Comparison of ENCODE assay signal across 20 cellular contexts in genomic region chr3:127324913-127325629, GRCh38. TPM values are rescaled to one million over a fixed set of nuclear protein-coding genes. Genes with fewer than 3 reads are reported as not detected.
DNase-seq lines count a peak whose midpoint lies in the region; ATAC-seq and TF ChIP-seq lines count a peak whose summit lies in the region.
"Had no signal": no experiment of that assay in that cellular context is flagged by ENCODE, and none has a peak within 500 bp of the region (broad histone marks: within the 10 kb centered on the region; RNA-seq: fewer than 3 reads in every experiment).

No MANE protein-coding gene starts in this region.

- no peak overlapping the region for H2BK5ac ChIP-seq in IMR-90 (ENCODE audit: low read depth, low read length, poor library complexity, severe bottlenecking)

- H3K4me1 Mint-ChIP-seq in CD14-positive monocyte (peaks cover 28% of the 10 kb centered on the region), neural progenitor cell (no peaks in the 10 kb centered on the region)
- H3K4me1 Mint-ChIP-seq: CD8-positive, alpha-beta memory T cell had no signal

- no peak overlapping the region for H3K4me2 ChIP-seq in IMR-90 (ENCODE audit: low read depth, low read length)
- no peak overlapping the region for H3K4me2 ChIP-seq in neural progenitor cell

- no peak overlapping the region for H2BK15ac ChIP-seq in IMR-90 (ENCODE audit: low read depth, low read length)

- no peak overlapping the region for H4K91ac ChIP-seq in IMR-90 (ENCODE audit: insufficient read depth, low read depth, low read length)

- H3K4me3 Mint-ChIP-seq in CD14-positive monocyte (peak overlapping the region in 1 of 2 donors; percentile 70), neural progenitor cell (no peak overlapping the region)
- H3K4me3 Mint-ChIP-seq: CD8-positive, alpha-beta memory T cell had no signal

- no peak for DNase-seq in CD14-positive monocyte (ENCODE audit: low spot score)
- DNase-seq in IMR-90, result no peak
- DNase-seq in esophagus muscularis mucosa (ENCODE audit: extremely low spot score), result peak; percentile 19
- DNase-seq in neural progenitor cell (ENCODE audit: low spot score), result no peak
- DNase-seq in GM13976 (ENCODE audit: low spot score), result no peak
- DNase-seq in activated CD4-positive, CD25-positive, alpha-beta regulatory T cell treated with anti-CD3 and anti-CD28 coated beads, Interleukin-2, amount 50 U/mL, for 72 hours, result no peak
- DNase-seq in NCI-H1092 treated with DMSO at 0.1 percent for 48 hours (lab: John Stamatoyannopoulos, UW), result no peak
- DNase-seq: BE2C; CD8-positive, alpha-beta memory T cell; DND-41; NCI-H1436 treated with DMSO at 0.1 percent for 48 hours; NCI-H2081; NCI-H510A; NCI-H82; PC-3 had no signal

- peaks cover 6 to 30% (median 24%) of the 10 kb centered on the region in 7 donors for H3K9me3 Mint-ChIP-seq in CD14-positive monocyte
- H3K9me3 Mint-ChIP-seq in neural progenitor cell, result peaks cover 13% of the 10 kb centered on the region

- H4K20me1 ChIP-seq in IMR-90 (ENCODE audit: insufficient read depth, low read length) (no peaks in the 10 kb centered on the region), neural progenitor cell (ENCODE audit: low read depth) (peaks cover 6% of the 10 kb centered on the region)

- H4K8ac ChIP-seq in IMR-90 (ENCODE audit: low read depth in 2 of 2, low read length in 2 of 2), result no peak overlapping the region

- CTCF ChIA-PET in IMR-90 (lab: Yijun Ruan, JAX), result no interaction called here

- TF ChIP-seq POLR2A in IMR-90 (IDR thresholded peaks at IDR 0.05; ENCODE audit: low read depth, low read length) (no peak), esophagus muscularis mucosa (IDR thresholded peaks at IDR 0.05; ENCODE audit: low read depth) (no peak)

- H3K4me3 ChIP-seq in IMR-90 (ENCODE audit: insufficient read depth, low read depth, low read length), result no peak overlapping the region
- no peak overlapping the region for H3K4me3 ChIP-seq in esophagus muscularis mucosa
- H3K4me3 ChIP-seq in neural progenitor cell, result no peak overlapping the region
- H3K4me3 ChIP-seq: GM23248, SJSA1 had no signal

- no peak overlapping the region for H2AK5ac ChIP-seq in IMR-90 (ENCODE audit: low read depth, low read length)

- TF ChIP-seq RAD21 in IMR-90 (IDR thresholded peaks at IDR 0.05; ENCODE audit: low read length), result no peak

- dilution Hi-C loops in IMR-90 (cut with HindIII; ENCODE audit: low sequenced_read_pairs, unreplicated experiment), result no loop called here

- H2AFZ ChIP-seq in IMR-90 (replicated peaks; ENCODE audit: low read length, poor library complexity) (no peak overlapping the region), neural progenitor cell (replicated peaks) (no peak overlapping the region)
- H2AFZ ChIP-seq: GM23248 had no signal

- POLR2A ChIA-PET in IMR-90 (lab: Charles Lee; ENCODE audit: unreplicated experiment), result no interaction called here

- no TSS peak for BruUV-seq in IMR-90 (replicated peaks; lab: Mats Ljungman, UMichigan)

- no peak overlapping the region for H3K14ac ChIP-seq in IMR-90 (replicated peaks; ENCODE audit: low read depth, low read length)

- whole genome bisulfite sequencing in IMR-90 (ENCODE audit: extremely low coverage in 2 of 2, insufficient read length in 1 of 2), 2 experiments, result no CpG with 5 or more reads among the region's 4 CpGs
- 65% methylated on average over 4 of the region's 4 CpGs for WGBS in esophagus muscularis mucosa

- peak overlapping the region; percentile 15 to 82 (median 72) for H3K27ac Mint-ChIP-seq in CD14-positive monocyte
- peak overlapping the region; percentile 12 for H3K27ac Mint-ChIP-seq in neural progenitor cell
- H3K27ac Mint-ChIP-seq: CD8-positive, alpha-beta memory T cell had no signal

- no peaks in the 10 kb centered on the region for H3K79me2 ChIP-seq in neural progenitor cell (ENCODE audit: low read depth)

- H3K23ac ChIP-seq in IMR-90 (ENCODE audit: low read depth, low read length), result no peak overlapping the region

- in situ Hi-C loops in IMR-90 (cut with MboI; ENCODE audit: low sequenced_read_pairs), result no loop called here
- in situ Hi-C loops in GM13976 (cut with MboI; ENCODE audit: low sequenced_read_pairs, unreplicated experiment), result no loop called here

- H3K18ac ChIP-seq in IMR-90 (ENCODE audit: low read depth, low read length), result no peak overlapping the region

- no peaks in the 10 kb centered on the region for H3K4me1 ChIP-seq in IMR-90 (ENCODE audit: control insufficient read depth, insufficient read depth, low read length)
- no peaks in the 10 kb centered on the region for H3K4me1 ChIP-seq in esophagus muscularis mucosa
- H3K4me1 ChIP-seq in neural progenitor cell, result no peaks in the 10 kb centered on the region
- H3K4me1 ChIP-seq: BE2C, SJSA1 had no signal

- no peak for TF ChIP-seq EP300 in esophagus muscularis mucosa (IDR thresholded peaks at IDR 0.05)

- no peaks in the 10 kb centered on the region for H3K36me3 ChIP-seq in IMR-90 (ENCODE audit: control insufficient read depth, insufficient read depth, low read length)
- no peaks in the 10 kb centered on the region for H3K36me3 ChIP-seq in esophagus muscularis mucosa
- H3K36me3 ChIP-seq in neural progenitor cell, result no peaks in the 10 kb centered on the region
- H3K36me3 ChIP-seq: BE2C, SJSA1 had no signal

- H3K36me3 Mint-ChIP-seq in CD14-positive monocyte, result no peaks in the 10 kb centered on the region
- no peaks in the 10 kb centered on the region for H3K36me3 Mint-ChIP-seq in neural progenitor cell
- H3K36me3 Mint-ChIP-seq: CD8-positive, alpha-beta memory T cell had no signal

- H3F3A ChIP-seq in neural progenitor cell (ENCODE audit: low read depth), result no peaks in the 10 kb centered on the region

- no peak overlapping the region for H3K4ac ChIP-seq in IMR-90 (ENCODE audit: low read depth, low read length)

- intact Hi-C loops in CD14-positive monocyte (cut with micrococcal nuclease), result loop anchor here in 1 of 2 donors (10.0 kb wide), 1 partner anchor 50 kb away; no protein-coding TSS in a partner anchor
- intact Hi-C loops in IMR-90 (cut with micrococcal nuclease), result no loop called here
- intact Hi-C loops in esophagus muscularis mucosa (cut with DNase I), result no loop called here

- H3K9me3 ChIP-seq in IMR-90 (ENCODE audit: control insufficient read depth, insufficient read depth, low read length), result no peaks in the 10 kb centered on the region
- peaks cover 0 to 12% (median 6%) of the 10 kb centered on the region in 4 donors for H3K9me3 ChIP-seq in esophagus muscularis mucosa
- no peaks in the 10 kb centered on the region for H3K9me3 ChIP-seq in neural progenitor cell (ENCODE audit: low read depth)

- H3K56ac ChIP-seq in IMR-90 (ENCODE audit: extremely low read depth, insufficient read depth, low read length), result no peak overlapping the region

- H2BK120ac ChIP-seq in IMR-90 (ENCODE audit: low read depth, low read length), result no peak overlapping the region

- H3K27ac ChIP-seq in IMR-90 (ENCODE audit: insufficient read depth, low read length), result no peak overlapping the region
- H3K27ac ChIP-seq in esophagus muscularis mucosa (replicated peaks in 1 of 4), result no peak overlapping the region
- no peak overlapping the region for H3K27ac ChIP-seq in neural progenitor cell
- H3K27ac ChIP-seq: GM23248, RWPE1, SJSA1 had no signal

- H3K9ac ChIP-seq in IMR-90 (ENCODE audit: low read depth, low read length) (no peak overlapping the region), neural progenitor cell (no peak overlapping the region)
- H3K9ac ChIP-seq: GM23248 had no signal

- peaks cover 7 to 13% (median 7%) of the 10 kb centered on the region in 3 donors for H3K27me3 Mint-ChIP-seq in CD14-positive monocyte (ENCODE audit: low read depth in 3 of 3)
- H3K27me3 Mint-ChIP-seq in neural progenitor cell (ENCODE audit: insufficient read depth, low read depth), result peaks cover 9% of the 10 kb centered on the region

- H3K27me3 ChIP-seq in IMR-90 (ENCODE audit: control insufficient read depth, insufficient read depth, low read length) (no peaks in the 10 kb centered on the region), esophagus muscularis mucosa (peaks cover 0 to 35% (median 0%) of the 10 kb centered on the region in 4 donors), neural progenitor cell (no peaks in the 10 kb centered on the region)
- H3K27me3 ChIP-seq: BE2C, SJSA1 had no signal

- ATAC-seq in IMR-90 (ENCODE audit: low read depth) (no peak), HG02885 (IDR thresholded peaks at IDR 0.05; ENCODE audit: poor library complexity, unreplicated experiment) (no peak)
- ATAC-seq: PC-3 had no signal

- no peak overlapping the region for H2AK9ac ChIP-seq in IMR-90 (replicated peaks; ENCODE audit: low read depth, low read length, poor library complexity)

- no peaks in the 10 kb centered on the region for H3K79me1 ChIP-seq in IMR-90 (ENCODE audit: low read depth in 1 of 2, low read length in 2 of 2)

- no peak overlapping the region for H4K5ac ChIP-seq in IMR-90 (ENCODE audit: low read depth, low read length)

- no peak overlapping the region for H2BK20ac ChIP-seq in IMR-90 (ENCODE audit: low read depth, low read length)

- TF ChIP-seq CTCF in CD14-positive monocyte (IDR thresholded peaks at IDR 0.05), result no peak
- no peak for TF ChIP-seq CTCF in IMR-90 (conservative IDR thresholded peaks at IDR 0.05; ENCODE audit: low read depth, low read length)
- TF ChIP-seq CTCF in esophagus muscularis mucosa (IDR thresholded peaks at IDR 0.05), result no peak
- TF ChIP-seq CTCF in neural progenitor cell (IDR thresholded peaks at IDR 0.05), result no peak
- TF ChIP-seq CTCF in GM13976 (IDR thresholded peaks at IDR 0.05; ENCODE audit: borderline replicate concordance, control extremely low read depth, extremely low read depth, insufficient read depth, missing control alignments), result no peak

- H3K9me1 ChIP-seq in IMR-90 (ENCODE audit: insufficient read depth, low read length), result no peaks in the 10 kb centered on the region

TF ChIP-seq in IMR-90, 13 proteins besides CTCF, POLR2A, EP300 and RAD21:
- TF ChIP-seq CEBPB (IDR thresholded peaks at IDR 0.05; ENCODE audit: low read depth, low read length) (peak; percentile 60), MAZ (IDR thresholded peaks at IDR 0.05; ENCODE audit: borderline replicate concordance, low read depth, low read length) (no peak), CHD1 (IDR thresholded peaks at IDR 0.05; ENCODE audit: low read depth, low read length) (no peak)

RNA-seq across cellular contexts. Expression of gene PRR20G, which starts 37.2 kb away (rescaled TPM):
- polyA plus RNA-seq in CD14-positive monocyte (not detected), IMR-90 (2012; rRNA removed) (not detected in 2 replicates)
- total RNA-seq in IMR-90 (2012; rRNA removed) (not detected in 2 replicates), esophagus muscularis mucosa (not detected), neural progenitor cell (ENCODE audit: low replicate concordance) (not detected in 2 replicates)
- not detected in 2 replicates for polyA plus RNA-seq in IMR-90 (2012; cell fraction: cytosol; rRNA removed)
- not detected in 2 replicates for polyA plus RNA-seq in IMR-90 (2012; cell fraction: nucleus; rRNA removed; ENCODE audit: low replicate concordance)
- total RNA-seq: CD8-positive, alpha-beta memory T cell; GM23248; LHCN-M2; PC-3; SJSA1 had no signal
- polyA plus RNA-seq: CD8-positive, alpha-beta memory T cell; GM23248 had no signal
